1 cellular context compared by ENCODE assay signal in genomic region chr7:86313842-86314241, GRCh38.
TF ChIP-seq lines count a peak whose summit lies in the region.

No MANE protein-coding gene starts in this region.

TF ChIP-seq in GM23338, 12 proteins besides CTCF, POLR2A, EP300 and RAD21 (continued from another document):
- TF ChIP-seq, protein P1, sequence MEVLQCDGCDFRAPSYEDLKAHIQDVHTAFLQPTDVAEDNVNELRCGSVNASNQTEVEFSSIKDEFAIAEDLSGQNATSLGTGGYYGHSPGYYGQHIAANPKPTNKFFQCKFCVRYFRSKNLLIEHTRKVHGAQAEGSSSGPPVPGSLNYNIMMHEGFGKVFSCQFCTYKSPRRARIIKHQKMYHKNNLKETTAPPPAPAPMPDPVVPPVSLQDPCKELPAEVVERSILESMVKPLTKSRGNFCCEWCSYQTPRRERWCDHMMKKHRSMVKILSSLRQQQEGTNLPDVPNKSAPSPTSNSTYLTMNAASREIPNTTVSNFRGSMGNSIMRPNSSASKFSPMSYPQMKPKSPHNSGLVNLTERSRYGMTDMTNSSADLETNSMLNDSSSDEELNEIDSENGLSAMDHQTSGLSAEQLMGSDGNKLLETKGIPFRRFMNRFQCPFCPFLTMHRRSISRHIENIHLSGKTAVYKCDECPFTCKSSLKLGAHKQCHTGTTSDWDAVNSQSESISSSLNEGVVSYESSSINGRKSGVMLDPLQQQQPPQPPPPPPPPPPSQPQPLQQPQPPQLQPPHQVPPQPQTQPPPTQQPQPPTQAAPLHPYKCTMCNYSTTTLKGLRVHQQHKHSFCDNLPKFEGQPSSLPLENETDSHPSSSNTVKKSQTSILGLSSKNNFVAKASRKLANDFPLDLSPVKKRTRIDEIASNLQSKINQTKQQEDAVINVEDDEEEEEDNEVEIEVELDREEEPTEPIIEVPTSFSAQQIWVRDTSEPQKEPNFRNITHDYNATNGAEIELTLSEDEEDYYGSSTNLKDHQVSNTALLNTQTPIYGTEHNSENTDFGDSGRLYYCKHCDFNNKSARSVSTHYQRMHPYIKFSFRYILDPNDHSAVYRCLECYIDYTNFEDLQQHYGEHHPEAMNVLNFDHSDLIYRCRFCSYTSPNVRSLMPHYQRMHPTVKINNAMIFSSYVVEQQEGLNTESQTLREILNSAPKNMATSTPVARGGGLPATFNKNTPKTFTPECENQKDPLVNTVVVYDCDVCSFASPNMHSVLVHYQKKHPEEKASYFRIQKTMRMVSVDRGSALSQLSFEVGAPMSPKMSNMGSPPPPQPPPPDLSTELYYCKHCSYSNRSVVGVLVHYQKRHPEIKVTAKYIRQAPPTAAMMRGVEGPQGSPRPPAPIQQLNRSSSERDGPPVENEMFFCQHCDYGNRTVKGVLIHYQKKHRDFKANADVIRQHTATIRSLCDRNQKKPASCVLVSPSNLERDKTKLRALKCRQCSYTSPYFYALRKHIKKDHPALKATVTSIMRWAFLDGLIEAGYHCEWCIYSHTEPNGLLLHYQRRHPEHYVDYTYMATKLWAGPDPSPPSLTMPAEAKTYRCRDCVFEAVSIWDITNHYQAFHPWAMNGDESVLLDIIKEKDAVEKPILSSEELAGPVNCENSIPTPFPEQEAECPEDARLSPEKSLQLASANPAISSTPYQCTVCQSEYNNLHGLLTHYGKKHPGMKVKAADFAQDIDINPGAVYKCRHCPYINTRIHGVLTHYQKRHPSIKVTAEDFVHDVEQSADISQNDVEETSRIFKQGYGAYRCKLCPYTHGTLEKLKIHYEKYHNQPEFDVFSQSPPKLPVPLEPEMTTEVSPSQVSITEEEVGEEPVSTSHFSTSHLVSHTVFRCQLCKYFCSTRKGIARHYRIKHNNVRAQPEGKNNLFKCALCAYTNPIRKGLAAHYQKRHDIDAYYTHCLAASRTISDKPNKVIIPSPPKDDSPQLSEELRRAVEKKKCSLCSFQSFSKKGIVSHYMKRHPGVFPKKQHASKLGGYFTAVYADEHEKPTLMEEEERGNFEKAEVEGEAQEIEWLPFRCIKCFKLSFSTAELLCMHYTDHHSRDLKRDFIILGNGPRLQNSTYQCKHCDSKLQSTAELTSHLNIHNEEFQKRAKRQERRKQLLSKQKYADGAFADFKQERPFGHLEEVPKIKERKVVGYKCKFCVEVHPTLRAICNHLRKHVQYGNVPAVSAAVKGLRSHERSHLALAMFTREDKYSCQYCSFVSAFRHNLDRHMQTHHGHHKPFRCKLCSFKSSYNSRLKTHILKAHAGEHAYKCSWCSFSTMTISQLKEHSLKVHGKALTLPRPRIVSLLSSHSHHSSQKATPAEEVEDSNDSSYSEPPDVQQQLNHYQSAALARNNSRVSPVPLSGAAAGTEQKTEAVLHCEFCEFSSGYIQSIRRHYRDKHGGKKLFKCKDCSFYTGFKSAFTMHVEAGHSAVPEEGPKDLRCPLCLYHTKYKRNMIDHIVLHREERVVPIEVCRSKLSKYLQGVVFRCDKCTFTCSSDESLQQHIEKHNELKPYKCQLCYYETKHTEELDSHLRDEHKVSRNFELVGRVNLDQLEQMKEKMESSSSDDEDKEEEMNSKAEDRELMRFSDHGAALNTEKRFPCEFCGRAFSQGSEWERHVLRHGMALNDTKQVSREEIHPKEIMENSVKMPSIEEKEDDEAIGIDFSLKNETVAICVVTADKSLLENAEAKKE (CRISPR knock-in tag; IDR thresholded peaks at IDR 0.05) = no peak
- TF ChIP-seq ZNF114 (CRISPR knock-in tag; IDR thresholded peaks at IDR 0.05) = no peak
TF ChIP-seq in GM23338: peak in this region for 0.
